In the genomic region with DNA sequence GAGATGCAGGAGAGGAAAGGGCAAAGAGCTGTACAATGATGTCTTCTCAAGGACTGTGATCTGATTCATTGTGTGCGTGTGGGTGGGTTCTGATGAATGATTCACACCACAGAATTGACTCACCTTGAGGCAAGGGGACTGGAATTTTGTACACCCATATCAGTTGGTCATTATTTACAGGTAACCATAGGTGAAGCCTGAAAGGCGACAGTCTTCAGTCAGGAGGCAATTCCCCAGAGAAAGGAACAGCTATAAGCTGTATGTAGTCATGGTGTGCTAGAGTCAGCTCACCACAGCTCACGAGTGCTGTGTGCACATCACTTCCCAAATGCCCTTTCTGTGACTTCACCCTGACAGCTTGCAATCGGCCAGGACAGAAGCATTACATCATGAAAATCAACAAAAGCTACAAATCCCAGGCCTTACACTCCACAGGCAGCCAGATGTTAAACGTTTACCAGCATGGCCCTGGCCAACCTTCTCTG, we compare ENCODE assay signal across 1 cellular context.
TF ChIP-seq lines count a peak whose summit lies in the region.

No MANE protein-coding gene starts in this region.

TF ChIP-seq in HCT116, 20 proteins besides CTCF, POLR2A, EP300 and RAD21 (continued from another document):
- TF ChIP-seq, protein P1, sequence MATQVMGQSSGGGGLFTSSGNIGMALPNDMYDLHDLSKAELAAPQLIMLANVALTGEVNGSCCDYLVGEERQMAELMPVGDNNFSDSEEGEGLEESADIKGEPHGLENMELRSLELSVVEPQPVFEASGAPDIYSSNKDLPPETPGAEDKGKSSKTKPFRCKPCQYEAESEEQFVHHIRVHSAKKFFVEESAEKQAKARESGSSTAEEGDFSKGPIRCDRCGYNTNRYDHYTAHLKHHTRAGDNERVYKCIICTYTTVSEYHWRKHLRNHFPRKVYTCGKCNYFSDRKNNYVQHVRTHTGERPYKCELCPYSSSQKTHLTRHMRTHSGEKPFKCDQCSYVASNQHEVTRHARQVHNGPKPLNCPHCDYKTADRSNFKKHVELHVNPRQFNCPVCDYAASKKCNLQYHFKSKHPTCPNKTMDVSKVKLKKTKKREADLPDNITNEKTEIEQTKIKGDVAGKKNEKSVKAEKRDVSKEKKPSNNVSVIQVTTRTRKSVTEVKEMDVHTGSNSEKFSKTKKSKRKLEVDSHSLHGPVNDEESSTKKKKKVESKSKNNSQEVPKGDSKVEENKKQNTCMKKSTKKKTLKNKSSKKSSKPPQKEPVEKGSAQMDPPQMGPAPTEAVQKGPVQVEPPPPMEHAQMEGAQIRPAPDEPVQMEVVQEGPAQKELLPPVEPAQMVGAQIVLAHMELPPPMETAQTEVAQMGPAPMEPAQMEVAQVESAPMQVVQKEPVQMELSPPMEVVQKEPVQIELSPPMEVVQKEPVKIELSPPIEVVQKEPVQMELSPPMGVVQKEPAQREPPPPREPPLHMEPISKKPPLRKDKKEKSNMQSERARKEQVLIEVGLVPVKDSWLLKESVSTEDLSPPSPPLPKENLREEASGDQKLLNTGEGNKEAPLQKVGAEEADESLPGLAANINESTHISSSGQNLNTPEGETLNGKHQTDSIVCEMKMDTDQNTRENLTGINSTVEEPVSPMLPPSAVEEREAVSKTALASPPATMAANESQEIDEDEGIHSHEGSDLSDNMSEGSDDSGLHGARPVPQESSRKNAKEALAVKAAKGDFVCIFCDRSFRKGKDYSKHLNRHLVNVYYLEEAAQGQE (IDR thresholded peaks at IDR 0.05; ENCODE audit: low read depth): no peak
- TF ChIP-seq YY1 (IDR thresholded peaks at IDR 0.05; ENCODE audit: extremely low read depth, insufficient replicate concordance, low read depth, low read length): no peak
- no peak for TF ChIP-seq EZH2 (IDR thresholded peaks at IDR 0.05)
- peak; percentile 75 for TF ChIP-seq SP1 (IDR thresholded peaks at IDR 0.05; ENCODE audit: low read depth)
